ENCODE assay signal across 8 cellular contexts in genomic region chr1:34865981-34866761, GRCh38. TPM values are rescaled to one million over a fixed set of nuclear protein-coding genes. Genes with fewer than 3 reads are reported as not detected.
A peak's percentile ranks its signal among the peaks of the same experiment; 100 is the strongest.
DNase-seq lines count a peak whose midpoint lies in the region; ATAC-seq and TF ChIP-seq lines count a peak whose summit lies in the region.

No MANE protein-coding gene starts in this region.

- peak overlapping the region; percentile 97 for H4K8ac ChIP-seq in mesenchymal stem cell (ENCODE audit: low read length)

- H2BK12ac ChIP-seq in mesenchymal stem cell (ENCODE audit: low read length in 2 of 2), result peak overlapping the region in 1 of 2 experiments; percentile 80

- peak; percentile 95 for TF ChIP-seq CTCF in GM12873 (IDR thresholded peaks at IDR 0.05; ENCODE audit: insufficient read depth, low read depth, low read length, missing control alignments)

- peak; percentile 72 for DNase-seq in NCI-H748 (lab: John Stamatoyannopoulos, UW; ENCODE audit: unreplicated experiment)
- peak; percentile 88 to 91 for DNase-seq in activated CD8-positive, alpha-beta memory T cell treated with anti-CD3 and anti-CD28 coated beads for 4 hours (ENCODE audit: low read depth in 2 of 2)
- DNase-seq in effector memory CD8-positive, alpha-beta T cell, result peak; percentile 90 to 94 (median 94)
- peak; percentile 63 for DNase-seq in mesenchymal stem cell
- peak; percentile 76 for DNase-seq in stimulated activated CD8-positive, alpha-beta memory T cell treated with anti-CD3 and anti-CD28 coated beads, Interleukin-12 subunit alpha, Interleukin-12 subunit beta, amount 100 ng/mL, for 24 hours (ENCODE audit: extremely low read depth)

- peak overlapping the region; percentile 76 to 89 for H3K27ac Mint-ChIP-seq in effector memory CD8-positive, alpha-beta T cell

- H3K4ac ChIP-seq in mesenchymal stem cell (ENCODE audit: low read depth in 1 of 2, low read length in 2 of 2), result peak overlapping the region; percentile 48 to 67

- H3K27me3 Mint-ChIP-seq in effector memory CD8-positive, alpha-beta T cell, result peaks cover 3 to 7% of the 10 kb centered on the region in 2 donors

- H3K4me3 Mint-ChIP-seq in effector memory CD8-positive, alpha-beta T cell, result peak overlapping the region; percentile 80 to 83

- H2BK120ac ChIP-seq in mesenchymal stem cell (ENCODE audit: low read depth, low read length), result peak overlapping the region; percentile 35

- no peak overlapping the region for H2AK5ac ChIP-seq in mesenchymal stem cell (ENCODE audit: low read length, severe bottlenecking)

- peaks cover 54 to 58% of the 10 kb centered on the region in 2 experiments for H3K27me3 ChIP-seq in mesenchymal stem cell (ENCODE audit: control insufficient read depth in 1 of 2, insufficient read depth in 1 of 2, low read length in 2 of 2)

- no peaks in the 10 kb centered on the region for H3K79me1 ChIP-seq in mesenchymal stem cell (replicated peaks; ENCODE audit: low read length, poor library complexity, severe bottlenecking)

- peaks cover 12% of the 10 kb centered on the region for H3K4me1 ChIP-seq in mesenchymal stem cell (ENCODE audit: control insufficient read depth, insufficient read depth, low read depth, low read length)

- peak overlapping the region; percentile 74 for H2BK15ac ChIP-seq in mesenchymal stem cell (ENCODE audit: low read depth, poor library complexity, severe bottlenecking)

- no peaks in the 10 kb centered on the region for H3K36me3 ChIP-seq in mesenchymal stem cell (ENCODE audit: control insufficient read depth in 1 of 2, insufficient read depth in 2 of 2, low read depth in 1 of 2, low read length in 2 of 2)

- peak overlapping the region; percentile 100 for H2AFZ ChIP-seq in mesenchymal stem cell (ENCODE audit: low read depth, low read length)

- no peak overlapping the region for H3K27ac ChIP-seq in mesenchymal stem cell (ENCODE audit: low read length, poor library complexity, severe bottlenecking)

- H3K23ac ChIP-seq in mesenchymal stem cell (ENCODE audit: low read length in 2 of 2), result peak overlapping the region in 1 of 2 experiments; percentile 54

- H3K9ac ChIP-seq in mesenchymal stem cell (ENCODE audit: low read length), result peak overlapping the region; percentile 90

- H3K36me3 Mint-ChIP-seq in effector memory CD8-positive, alpha-beta T cell (ENCODE audit: insufficient read depth), result peaks cover 18% of the 10 kb centered on the region

- H4K91ac ChIP-seq in mesenchymal stem cell (ENCODE audit: low read length), result peak overlapping the region; percentile 85

- H3K4me2 ChIP-seq in mesenchymal stem cell (ENCODE audit: low read length, poor library complexity, severe bottlenecking), result peak overlapping the region; percentile 96

- H3K14ac ChIP-seq in mesenchymal stem cell (ENCODE audit: low read length in 2 of 2), result peak overlapping the region; percentile 64 to 91

- peaks cover 0 to 2% of the 10 kb centered on the region in 2 donors for H3K9me3 Mint-ChIP-seq in effector memory CD8-positive, alpha-beta T cell

- H3K4me3 ChIP-seq in mesenchymal stem cell (ENCODE audit: insufficient read depth in 1 of 2, low read depth in 1 of 2, low read length in 2 of 2), result peak overlapping the region; percentile 67 to 84

- peaks cover 29 to 34% of the 10 kb centered on the region in 2 donors for H3K4me1 Mint-ChIP-seq in effector memory CD8-positive, alpha-beta T cell (ENCODE audit: low read depth in 2 of 2)

- H3K18ac ChIP-seq in mesenchymal stem cell (ENCODE audit: low read depth in 1 of 2, low read length in 2 of 2), result peak overlapping the region; percentile 77 to 81

- ATAC-seq in HG02885 (IDR thresholded peaks at IDR 0.05; ENCODE audit: poor library complexity, unreplicated experiment) (peak; percentile 65), HG02840 (IDR thresholded peaks at IDR 0.05; ENCODE audit: low FRiP score, unreplicated experiment) (no peak)
- peak; percentile 83 for ATAC-seq in effector memory CD8-positive, alpha-beta T cell (replicated peaks)

- H2BK5ac ChIP-seq in mesenchymal stem cell (ENCODE audit: low read depth, low read length, poor library complexity, severe bottlenecking), result no peak overlapping the region

- no peaks in the 10 kb centered on the region for H3K9me3 ChIP-seq in mesenchymal stem cell (ENCODE audit: control insufficient read depth, low read length)

- WGBS in mesenchymal stem cell, result 2% methylated on average over 75 of the region's 81 CpGs

RNA-seq across cellular contexts. Expression of gene SMIM12, which starts 6.6 kb away (rescaled TPM):
- polyA plus RNA-seq in mesenchymal stem cell (2013, experiment 1 of 2), result 24.1 TPM
- 24.4 TPM for polyA plus RNA-seq in mesenchymal stem cell (2013, experiment 2 of 2)
